8 cellular contexts compared by ENCODE assay signal in genomic region chr2:143686585-143687164, GRCh38.
DNase-seq lines count a peak whose midpoint lies in the region; ATAC-seq and TF ChIP-seq lines count a peak whose summit lies in the region.

No MANE protein-coding gene starts in this region.

- H3K4me3 Mint-ChIP-seq in activated T-helper 2 cell treated with anti-CD3 and anti-CD28 coated beads, Interferon-gamma antibody, Interleukin-2, Interleukin-4, amounts not matched to agents 10 μg/mL and 5 μg/mL and 100 μg/mL, durations not matched to agents 14 hours and 24 hours and 36 hours (ENCODE audit: low read depth): no peak overlapping the region

- peak; percentile 43 for ATAC-seq in HG02623 (IDR thresholded peaks at IDR 0.05; ENCODE audit: unreplicated experiment)
- peak; percentile 65; the same call in 2 of the 3 replicates for ATAC-seq in SK-N-SH treated with all-trans-retinoic acid at 6 μM for 48 hours
- ATAC-seq in mucosa of descending colon: no peak

- H3K27ac Mint-ChIP-seq in activated T-helper 2 cell treated with anti-CD3 and anti-CD28 coated beads, Interferon-gamma antibody, Interleukin-2, Interleukin-4, amounts not matched to agents 10 μg/mL and 5 μg/mL and 100 μg/mL, durations not matched to agents 14 hours and 24 hours and 36 hours: no peak overlapping the region

- intact Hi-C loops in mucosa of descending colon (cut with DNase I, micrococcal nuclease): loop anchor here in 1 of 2 donors (10.0 kb wide), 1 partner anchor 648 kb away; a partner anchor contains a TSS
- intact Hi-C loops in activated T-helper 2 cell treated with anti-CD3 and anti-CD28 coated beads, Interferon-gamma antibody, Interleukin-2, Interleukin-4, amounts not matched to agents 10 μg/mL and 5 μg/mL and 100 μg/mL, durations not matched to agents 14 hours and 24 hours and 36 hours (cut with micrococcal nuclease): no loop called here

- H3K4me3 ChIP-seq in mucosa of descending colon: no peak overlapping the region

- no peaks in the 10 kb centered on the region for H3K27me3 Mint-ChIP-seq in activated T-helper 2 cell treated with anti-CD3 and anti-CD28 coated beads, Interferon-gamma antibody, Interleukin-2, Interleukin-4, amounts not matched to agents 10 μg/mL and 5 μg/mL and 100 μg/mL, durations not matched to agents 14 hours and 24 hours and 36 hours (ENCODE audit: low read depth)

- H3K4me1 Mint-ChIP-seq in activated T-helper 2 cell treated with anti-CD3 and anti-CD28 coated beads, Interferon-gamma antibody, Interleukin-2, Interleukin-4, amounts not matched to agents 10 μg/mL and 5 μg/mL and 100 μg/mL, durations not matched to agents 14 hours and 24 hours and 36 hours (ENCODE audit: low read depth): peaks cover 1% of the 10 kb centered on the region

- no peaks in the 10 kb centered on the region for H3K9me3 ChIP-seq in mucosa of descending colon

- H3K36me3 ChIP-seq in mucosa of descending colon (ENCODE audit: low read depth): no peaks in the 10 kb centered on the region

- no peaks in the 10 kb centered on the region for H3K4me1 ChIP-seq in mucosa of descending colon (ENCODE audit: low read depth)

- TF ChIP-seq CTCF in mucosa of descending colon (IDR thresholded peaks at IDR 0.05): no peak

- DNase-seq in NCI-H1417 (lab: John Stamatoyannopoulos, UW) (peak in 2 of 3 experiments; percentile 26 to 35), NCI-H1417 treated with DMSO at 0.1 percent for 48 hours (lab: John Stamatoyannopoulos, UW) (no peak), germinal center (ENCODE audit: low spot score) (peak; percentile 18), stromal cell of bone marrow (ENCODE audit: low read depth) (peak; percentile 22), mucosa of descending colon (no peak)
- DNase-seq in activated T-helper 2 cell treated with anti-CD3 and anti-CD28 coated beads, Interferon-gamma antibody, Interleukin-2, Interleukin-4, amounts not matched to agents 10 μg/mL and 5 μg/mL and 100 μg/mL, durations not matched to agents 14 hours and 24 hours and 36 hours (ENCODE audit: low spot score): no peak

- H3K9me3 Mint-ChIP-seq in activated T-helper 2 cell treated with anti-CD3 and anti-CD28 coated beads, Interferon-gamma antibody, Interleukin-2, Interleukin-4, amounts not matched to agents 10 μg/mL and 5 μg/mL and 100 μg/mL, durations not matched to agents 14 hours and 24 hours and 36 hours: no peaks in the 10 kb centered on the region

- H3K36me3 Mint-ChIP-seq in activated T-helper 2 cell treated with anti-CD3 and anti-CD28 coated beads, Interferon-gamma antibody, Interleukin-2, Interleukin-4, amounts not matched to agents 10 μg/mL and 5 μg/mL and 100 μg/mL, durations not matched to agents 14 hours and 24 hours and 36 hours (ENCODE audit: low read depth): peaks cover 4% of the 10 kb centered on the region

TF ChIP-seq in SK-N-SH treated with all-trans-retinoic acid at 6 μM for 48 hours, 23 proteins besides CTCF, POLR2A, EP300 and RAD21:
- TF ChIP-seq PPARA (CRISPR knock-in tag; IDR thresholded peaks at IDR 0.05; ENCODE audit: borderline replicate concordance) (no peak), TOX (CRISPR knock-in tag; IDR thresholded peaks at IDR 0.05; ENCODE audit: borderline replicate concordance) (no peak)
- TF ChIP-seq, protein P1, sequence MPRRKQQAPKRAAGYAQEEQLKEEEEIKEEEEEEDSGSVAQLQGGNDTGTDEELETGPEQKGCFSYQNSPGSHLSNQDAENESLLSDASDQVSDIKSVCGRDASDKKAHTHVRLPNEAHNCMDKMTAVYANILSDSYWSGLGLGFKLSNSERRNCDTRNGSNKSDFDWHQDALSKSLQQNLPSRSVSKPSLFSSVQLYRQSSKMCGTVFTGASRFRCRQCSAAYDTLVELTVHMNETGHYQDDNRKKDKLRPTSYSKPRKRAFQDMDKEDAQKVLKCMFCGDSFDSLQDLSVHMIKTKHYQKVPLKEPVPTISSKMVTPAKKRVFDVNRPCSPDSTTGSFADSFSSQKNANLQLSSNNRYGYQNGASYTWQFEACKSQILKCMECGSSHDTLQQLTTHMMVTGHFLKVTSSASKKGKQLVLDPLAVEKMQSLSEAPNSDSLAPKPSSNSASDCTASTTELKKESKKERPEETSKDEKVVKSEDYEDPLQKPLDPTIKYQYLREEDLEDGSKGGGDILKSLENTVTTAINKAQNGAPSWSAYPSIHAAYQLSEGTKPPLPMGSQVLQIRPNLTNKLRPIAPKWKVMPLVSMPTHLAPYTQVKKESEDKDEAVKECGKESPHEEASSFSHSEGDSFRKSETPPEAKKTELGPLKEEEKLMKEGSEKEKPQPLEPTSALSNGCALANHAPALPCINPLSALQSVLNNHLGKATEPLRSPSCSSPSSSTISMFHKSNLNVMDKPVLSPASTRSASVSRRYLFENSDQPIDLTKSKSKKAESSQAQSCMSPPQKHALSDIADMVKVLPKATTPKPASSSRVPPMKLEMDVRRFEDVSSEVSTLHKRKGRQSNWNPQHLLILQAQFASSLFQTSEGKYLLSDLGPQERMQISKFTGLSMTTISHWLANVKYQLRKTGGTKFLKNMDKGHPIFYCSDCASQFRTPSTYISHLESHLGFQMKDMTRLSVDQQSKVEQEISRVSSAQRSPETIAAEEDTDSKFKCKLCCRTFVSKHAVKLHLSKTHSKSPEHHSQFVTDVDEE (CRISPR knock-in tag; IDR thresholded peaks at IDR 0.05): 0 out of 2 replicates have a peak, but pooled peaks have one; percentile 23
- TF ChIP-seq, protein P2, sequence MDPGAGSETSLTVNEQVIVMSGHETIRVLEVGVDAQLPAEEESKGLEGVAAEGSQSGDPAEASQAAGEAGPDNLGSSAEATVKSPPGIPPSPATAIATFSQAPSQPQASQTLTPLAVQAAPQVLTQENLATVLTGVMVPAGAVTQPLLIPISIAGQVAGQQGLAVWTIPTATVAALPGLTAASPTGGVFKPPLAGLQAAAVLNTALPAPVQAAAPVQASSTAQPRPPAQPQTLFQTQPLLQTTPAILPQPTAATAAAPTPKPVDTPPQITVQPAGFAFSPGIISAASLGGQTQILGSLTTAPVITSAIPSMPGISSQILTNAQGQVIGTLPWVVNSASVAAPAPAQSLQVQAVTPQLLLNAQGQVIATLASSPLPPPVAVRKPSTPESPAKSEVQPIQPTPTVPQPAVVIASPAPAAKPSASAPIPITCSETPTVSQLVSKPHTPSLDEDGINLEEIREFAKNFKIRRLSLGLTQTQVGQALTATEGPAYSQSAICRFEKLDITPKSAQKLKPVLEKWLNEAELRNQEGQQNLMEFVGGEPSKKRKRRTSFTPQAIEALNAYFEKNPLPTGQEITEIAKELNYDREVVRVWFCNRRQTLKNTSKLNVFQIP (CRISPR knock-in tag; IDR thresholded peaks at IDR 0.05; ENCODE audit: borderline replicate concordance, low read depth): no peak

Comparison
In these comparisons a context has a peak if more than half of its experiments do, and no peak if none do; other contexts are left out.
1. DNase-seq: peak in NCI-H1417 (2 of 3), germinal center (single experiment) and stromal cell of bone marrow (single experiment); none in NCI-H1417 treated with DMSO at 0.1 percent for 48 hours (single experiment), mucosa of descending colon (0 of 3) and activated T-helper 2 cell treated with anti-CD3 and anti-CD28 coated beads, Interferon-gamma antibody, Interleukin-2, Interleukin-4, amounts not matched to agents 10 μg/mL and 5 μg/mL and 100 μg/mL, durations not matched to agents 14 hours and 24 hours and 36 hours (single experiment).